ENCODE assay signal across 19 cellular contexts in the genomic region with DNA sequence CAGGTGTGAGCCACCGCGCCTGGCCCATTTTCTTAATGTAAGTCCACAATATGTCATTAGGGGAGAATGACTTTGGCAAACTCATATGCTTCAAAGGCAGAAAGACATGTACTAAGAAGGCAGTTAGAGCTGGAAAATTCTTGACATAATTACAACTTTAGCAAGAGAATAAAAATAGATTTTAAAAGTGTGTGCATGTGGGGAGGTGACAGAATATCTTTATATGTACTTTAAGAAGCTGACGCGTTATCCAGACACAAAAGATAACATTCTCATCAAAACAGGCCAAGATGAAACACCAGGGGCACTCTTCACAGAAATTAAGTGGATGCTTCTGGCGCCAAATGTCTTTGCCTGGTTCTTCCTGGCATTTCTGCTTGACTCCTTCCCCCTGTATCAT. TPM values are rescaled to one million over a fixed set of nuclear protein-coding genes. Genes with fewer than 3 reads are reported as not detected.
DNase-seq lines count a peak whose midpoint lies in the region; ATAC-seq and TF ChIP-seq lines count a peak whose summit lies in the region.
"Had no signal": no experiment of that assay in that cellular context is flagged by ENCODE, and none has a peak within 500 bp of the region (broad histone marks: within the 10 kb centered on the region; RNA-seq: fewer than 3 reads in every experiment).

No MANE protein-coding gene starts in this region.

- peaks cover 25% of the 10 kb centered on the region for H3K36me3 Mint-ChIP-seq in osteocyte (ENCODE audit: unreplicated experiment)
- H3K36me3 Mint-ChIP-seq: CD8-positive, alpha-beta T cell had no signal

- H3K36me3 ChIP-seq in ascending aorta (peaks cover 3 to 9% of the 10 kb centered on the region in 2 donors), thoracic aorta (peaks cover 9% of the 10 kb centered on the region)

- TF ChIP-seq POLR2A in GM18505 (IDR thresholded peaks at IDR 0.05; ENCODE audit: borderline replicate concordance, extremely low read depth, insufficient read depth, insufficient read length), result no peak

- H3K27me3 Mint-ChIP-seq in osteocyte (ENCODE audit: unreplicated experiment), result no peaks in the 10 kb centered on the region

- TF ChIP-seq CTCF in ascending aorta (IDR thresholded peaks at IDR 0.05) (no peak), osteocyte (IDR thresholded peaks at IDR 0.05) (no peak), thoracic aorta (IDR thresholded peaks at IDR 0.05) (no peak)

- intact Hi-C loops in ascending aorta (cut with DNase I) (no loop called here), left cardiac atrium (cut with DNase I) (no loop called here)

- H3K27me3 ChIP-seq in ascending aorta, result no peaks in the 10 kb centered on the region
- no peaks in the 10 kb centered on the region for H3K27me3 ChIP-seq in thoracic aorta (replicated peaks; ENCODE audit: insufficient read depth)
- H3K27me3 ChIP-seq: BLaER1 treated with 17β-estradiol and CSF1 and Interleukin-3, amounts not matched to agents 10 nM and 100 nM; SJSA1 had no signal

- ATAC-seq in left cardiac atrium (peak; percentile 40 to 53), thoracic aorta (ENCODE audit: insufficient number of reproducible peaks, low FRiP score, low read depth) (no peak), GM18505 (IDR thresholded peaks at IDR 0.05; ENCODE audit: unreplicated experiment) (no peak)
- ATAC-seq: CD8-positive, alpha-beta T cell; GM12878; K562 had no signal

- no peak overlapping the region for H3K4me3 Mint-ChIP-seq in osteocyte (ENCODE audit: unreplicated experiment)
- H3K4me3 Mint-ChIP-seq: CD8-positive, alpha-beta T cell had no signal

- H3K4me1 ChIP-seq in ascending aorta, result peaks cover 3 to 17% of the 10 kb centered on the region in 2 donors
- H3K4me1 ChIP-seq in thoracic aorta (ENCODE audit: control insufficient read depth in 1 of 2, low read depth in 2 of 2), result peaks cover 11 to 65% of the 10 kb centered on the region in 2 donors

- peak overlapping the region; percentile 19 for H3K27ac Mint-ChIP-seq in osteocyte (ENCODE audit: unreplicated experiment)
- H3K27ac Mint-ChIP-seq: CD8-positive, alpha-beta T cell had no signal

- H3K27ac ChIP-seq in ascending aorta (peak overlapping the region; percentile 55 to 57), thoracic aorta (peak overlapping the region; percentile 57 to 72)
- H3K27ac ChIP-seq: BLaER1 treated with 17β-estradiol and CSF1 and Interleukin-3, amounts not matched to agents 10 nM and 100 nM; SJSA1 had no signal

- H3K4me3 ChIP-seq in ascending aorta, result no peak overlapping the region
- no peak overlapping the region for H3K4me3 ChIP-seq in thoracic aorta
- H3K4me3 ChIP-seq: BLaER1 treated with 17β-estradiol and CSF1 and Interleukin-3, amounts not matched to agents 10 nM and 100 nM; GM12878; K562; SJSA1 had no signal

- no peaks in the 10 kb centered on the region for H3K9me3 Mint-ChIP-seq in osteocyte (ENCODE audit: unreplicated experiment)
- H3K9me3 Mint-ChIP-seq: CD8-positive, alpha-beta T cell had no signal

- H3K4me1 Mint-ChIP-seq in osteocyte (ENCODE audit: unreplicated experiment), result peaks cover 10% of the 10 kb centered on the region

- no peak for DNase-seq in ascending aorta (ENCODE audit: low spot score in 2 of 2)
- DNase-seq in left cardiac atrium, result no peak
- DNase-seq in osteocyte (ENCODE audit: extremely low spot score, unreplicated experiment), result no peak
- DNase-seq in thoracic aorta (ENCODE audit: low spot score), result no peak
- no peak for DNase-seq in dedifferentiated amniotic fluid mesenchymal stem cell (ENCODE audit: extremely low spot score)
- DNase-seq in NCI-H69 (lab: John Stamatoyannopoulos, UW), result no peak
- no peak for DNase-seq in medulla oblongata (ENCODE audit: extremely low spot score)
- DNase-seq: Calu3; CD8-positive, alpha-beta T cell; EL; NCI-H1105; NCI-H1694; NCI-H2081 treated with DMSO at 0.1 percent for 48 hours had no signal

- no peaks in the 10 kb centered on the region for H3K9me3 ChIP-seq in ascending aorta
- H3K9me3 ChIP-seq in thoracic aorta, result no peaks in the 10 kb centered on the region
- H3K9me3 ChIP-seq: BLaER1 treated with 17β-estradiol and CSF1 and Interleukin-3, amounts not matched to agents 10 nM and 100 nM; SJSA1 had no signal

RNA-seq across cellular contexts. Expression of gene GJC1, which starts 28.2 kb away (rescaled TPM):
- total RNA-seq in ascending aorta (9.9 TPM), left cardiac atrium (10 to 100 TPM; 28.5 to 38.5 TPM), osteocyte (40.6 and 43.0 TPM in 2 replicates), thoracic aorta (10 to 100 TPM; 15.4 to 29.0 TPM)
- total RNA-seq: CD8-positive, alpha-beta T cell had no signal

RNA-seq across cellular contexts. Expression of gene ADAM11, which starts 43.1 kb away (rescaled TPM):
- total RNA-seq in ascending aorta, result not detected
- total RNA-seq in left cardiac atrium, result 10 to 100 TPM; 19.5 to 28.0 TPM
- total RNA-seq in osteocyte, result 1.0 and 1.7 TPM in 2 replicates
- total RNA-seq in thoracic aorta, result 1 to 10 TPM in 1 of 2 donors, under 1 TPM in 1; 0.41 to 5.7 TPM

RNA-seq across cellular contexts. Expression of gene HIGD1B, which starts 45.8 kb away (rescaled TPM):
- total RNA-seq in ascending aorta, result not detected
- total RNA-seq in left cardiac atrium, result 10 to 100 TPM; 11.6 to 14.1 TPM
- not detected in 2 replicates for total RNA-seq in osteocyte
- 1 to 10 TPM in 1 of 2 donors, not detected in 1; 1.6 TPM for total RNA-seq in thoracic aorta
- total RNA-seq: Calu3; CD8-positive, alpha-beta T cell; GM12878; H1; K562; SJSA1 had no signal

Comparison
In these comparisons a context has a peak if more than half of its experiments do, and no peak if none do; other contexts are left out.
1. ATAC-seq: peak in left cardiac atrium (2 of 2); none in thoracic aorta (single experiment) and GM18505 (single experiment).